ENCODE assay signal across 1 cellular context in the genomic region with DNA sequence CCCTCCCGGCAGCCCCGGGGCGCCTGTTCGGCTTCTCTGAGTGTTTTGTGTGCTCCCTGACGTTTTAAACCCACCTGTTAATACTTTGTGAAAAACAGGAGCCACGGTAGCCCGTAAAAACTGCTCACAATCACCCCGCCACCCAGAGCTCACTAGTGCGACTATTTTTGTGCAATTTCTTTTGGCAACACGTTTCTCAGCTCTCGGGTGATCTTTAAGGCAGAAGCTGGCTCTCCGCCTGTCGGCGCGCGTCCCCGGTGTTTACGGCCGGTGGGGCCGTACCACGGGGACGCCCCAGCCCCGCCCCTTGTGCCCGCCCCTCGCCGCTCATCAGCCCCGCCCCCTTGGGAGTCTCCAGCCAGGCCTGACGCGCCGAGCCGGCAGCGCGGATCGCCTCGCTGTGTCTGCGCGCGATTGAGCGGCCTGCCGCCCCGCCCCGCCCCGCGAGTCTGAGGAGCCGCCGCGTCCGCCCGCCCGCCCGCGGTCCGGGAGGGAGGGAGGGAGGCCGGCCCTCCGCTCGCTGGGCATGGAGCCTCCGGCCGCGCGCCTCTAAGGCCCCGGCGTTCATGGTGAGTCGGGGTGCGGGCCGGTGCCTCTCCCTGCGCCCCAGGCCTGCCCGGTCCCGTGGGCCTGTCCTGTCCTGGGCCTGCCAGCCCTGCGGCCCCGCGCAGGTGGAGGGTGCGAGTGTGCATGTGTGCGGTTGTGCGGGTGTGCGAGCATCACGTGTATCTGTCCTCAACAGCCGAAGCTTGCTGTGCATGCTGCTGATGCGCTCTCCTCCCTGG.
TF ChIP-seq lines count a peak whose summit lies in the region.

No MANE protein-coding gene starts in this region.

TF ChIP-seq in HepG2, 621 proteins besides CTCF, POLR2A, EP300 and RAD21 (continued from another document and continues in another):
- TF ChIP-seq, protein P1, sequence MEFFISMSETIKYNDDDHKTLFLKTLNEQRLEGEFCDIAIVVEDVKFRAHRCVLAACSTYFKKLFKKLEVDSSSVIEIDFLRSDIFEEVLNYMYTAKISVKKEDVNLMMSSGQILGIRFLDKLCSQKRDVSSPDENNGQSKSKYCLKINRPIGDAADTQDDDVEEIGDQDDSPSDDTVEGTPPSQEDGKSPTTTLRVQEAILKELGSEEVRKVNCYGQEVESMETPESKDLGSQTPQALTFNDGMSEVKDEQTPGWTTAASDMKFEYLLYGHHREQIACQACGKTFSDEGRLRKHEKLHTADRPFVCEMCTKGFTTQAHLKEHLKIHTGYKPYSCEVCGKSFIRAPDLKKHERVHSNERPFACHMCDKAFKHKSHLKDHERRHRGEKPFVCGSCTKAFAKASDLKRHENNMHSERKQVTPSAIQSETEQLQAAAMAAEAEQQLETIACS (CRISPR knock-in tag; IDR thresholded peaks at IDR 0.05): peak; percentile 74
- TF ChIP-seq ELF3 (CRISPR knock-in tag; IDR thresholded peaks at IDR 0.05): 0 out of 2 replicates have a peak, but pooled peaks have one; percentile 16
- no peak for TF ChIP-seq ZNF7 (CRISPR knock-in tag; IDR thresholded peaks at IDR 0.05)
- TF ChIP-seq POLR2G (IDR thresholded peaks at IDR 0.05; ENCODE audit: low read depth, low read length): peak; percentile 58
- TF ChIP-seq ZNF629 (CRISPR knock-in tag; conservative IDR thresholded peaks at IDR 0.05): no peak
- no peak for TF ChIP-seq SNAI1 (CRISPR knock-in tag; IDR thresholded peaks at IDR 0.05; ENCODE audit: borderline replicate concordance)
- TF ChIP-seq, protein P2, sequence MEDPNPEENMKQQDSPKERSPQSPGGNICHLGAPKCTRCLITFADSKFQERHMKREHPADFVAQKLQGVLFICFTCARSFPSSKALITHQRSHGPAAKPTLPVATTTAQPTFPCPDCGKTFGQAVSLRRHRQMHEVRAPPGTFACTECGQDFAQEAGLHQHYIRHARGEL (CRISPR knock-in tag; IDR thresholded peaks at IDR 0.05): no peak
- TF ChIP-seq KDM4B (CRISPR knock-in tag; IDR thresholded peaks at IDR 0.05): no peak
- TF ChIP-seq NR2F6 (IDR thresholded peaks at IDR 0.05): no peak
- no peak for TF ChIP-seq NR2F6 (CRISPR knock-in tag; IDR thresholded peaks at IDR 0.05)
- TF ChIP-seq, protein P3, sequence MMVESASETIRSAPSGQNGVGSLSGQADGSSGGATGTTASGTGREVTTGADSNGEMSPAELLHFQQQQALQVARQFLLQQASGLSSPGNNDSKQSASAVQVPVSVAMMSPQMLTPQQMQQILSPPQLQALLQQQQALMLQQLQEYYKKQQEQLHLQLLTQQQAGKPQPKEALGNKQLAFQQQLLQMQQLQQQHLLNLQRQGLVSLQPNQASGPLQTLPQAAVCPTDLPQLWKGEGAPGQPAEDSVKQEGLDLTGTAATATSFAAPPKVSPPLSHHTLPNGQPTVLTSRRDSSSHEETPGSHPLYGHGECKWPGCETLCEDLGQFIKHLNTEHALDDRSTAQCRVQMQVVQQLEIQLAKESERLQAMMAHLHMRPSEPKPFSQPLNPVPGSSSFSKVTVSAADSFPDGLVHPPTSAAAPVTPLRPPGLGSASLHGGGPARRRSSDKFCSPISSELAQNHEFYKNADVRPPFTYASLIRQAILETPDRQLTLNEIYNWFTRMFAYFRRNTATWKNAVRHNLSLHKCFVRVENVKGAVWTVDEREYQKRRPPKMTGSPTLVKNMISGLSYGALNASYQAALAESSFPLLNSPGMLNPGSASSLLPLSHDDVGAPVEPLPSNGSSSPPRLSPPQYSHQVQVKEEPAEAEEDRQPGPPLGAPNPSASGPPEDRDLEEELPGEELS (CRISPR knock-in tag; IDR thresholded peaks at IDR 0.05): peak; percentile 32; the same call in 1 of the 2 replicates
- TF ChIP-seq, protein P4, sequence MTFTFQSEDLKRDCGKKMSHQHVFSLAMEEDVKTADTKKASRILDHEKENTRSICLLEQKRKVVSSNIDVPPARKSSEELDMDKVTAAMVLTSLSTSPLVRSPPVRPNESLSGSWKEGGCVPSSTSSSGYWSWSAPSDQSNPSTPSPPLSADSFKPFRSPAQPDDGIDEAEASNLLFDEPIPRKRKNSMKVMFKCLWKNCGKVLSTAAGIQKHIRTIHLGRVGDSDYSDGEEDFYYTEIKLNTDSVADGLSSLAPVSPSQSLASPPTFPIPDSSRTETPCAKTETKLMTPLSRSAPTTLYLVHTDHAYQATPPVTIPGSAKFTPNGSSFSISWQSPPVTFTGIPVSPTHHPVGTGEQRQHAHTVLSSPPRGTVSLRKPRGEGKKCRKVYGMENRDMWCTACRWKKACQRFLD (CRISPR knock-in tag; IDR thresholded peaks at IDR 0.05; ENCODE audit: borderline replicate concordance): 0 out of 2 replicates have a peak, but pooled peaks have one; percentile 6
- no peak for TF ChIP-seq NFIC (IDR thresholded peaks at IDR 0.05; ENCODE audit: low read length)
- TF ChIP-seq NFE2L2 (IDR thresholded peaks at IDR 0.05; ENCODE audit: low read length): no peak
- TF ChIP-seq ZFYVE20 (CRISPR knock-in tag; IDR thresholded peaks at IDR 0.05; ENCODE audit: borderline replicate concordance, low read depth): 0 out of 2 replicates have a peak, but pooled peaks have one; percentile 35
- TF ChIP-seq ZBTB7B (CRISPR knock-in tag; IDR thresholded peaks at IDR 0.05): no peak
- TF ChIP-seq HNF4G (IDR thresholded peaks at IDR 0.05; ENCODE audit: borderline replicate concordance, low read depth, low read length): no peak
- TF ChIP-seq HNF4G (CRISPR knock-in tag; IDR thresholded peaks at IDR 0.05; ENCODE audit: borderline replicate concordance, low read depth): no peak
- TF ChIP-seq TBX3 (IDR thresholded peaks at IDR 0.05; ENCODE audit: borderline replicate concordance): no peak
- TF ChIP-seq PLRG1 (conservative IDR thresholded peaks at IDR 0.05): no peak
- TF ChIP-seq, protein P5, sequence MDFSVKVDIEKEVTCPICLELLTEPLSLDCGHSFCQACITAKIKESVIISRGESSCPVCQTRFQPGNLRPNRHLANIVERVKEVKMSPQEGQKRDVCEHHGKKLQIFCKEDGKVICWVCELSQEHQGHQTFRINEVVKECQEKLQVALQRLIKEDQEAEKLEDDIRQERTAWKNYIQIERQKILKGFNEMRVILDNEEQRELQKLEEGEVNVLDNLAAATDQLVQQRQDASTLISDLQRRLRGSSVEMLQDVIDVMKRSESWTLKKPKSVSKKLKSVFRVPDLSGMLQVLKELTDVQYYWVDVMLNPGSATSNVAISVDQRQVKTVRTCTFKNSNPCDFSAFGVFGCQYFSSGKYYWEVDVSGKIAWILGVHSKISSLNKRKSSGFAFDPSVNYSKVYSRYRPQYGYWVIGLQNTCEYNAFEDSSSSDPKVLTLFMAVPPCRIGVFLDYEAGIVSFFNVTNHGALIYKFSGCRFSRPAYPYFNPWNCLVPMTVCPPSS (IDR thresholded peaks at IDR 0.05): no peak
- peak; percentile 41; the same call in 1 of the 2 replicates for TF ChIP-seq FOXO1 (CRISPR knock-in tag; IDR thresholded peaks at IDR 0.05)
- TF ChIP-seq, protein P6, sequence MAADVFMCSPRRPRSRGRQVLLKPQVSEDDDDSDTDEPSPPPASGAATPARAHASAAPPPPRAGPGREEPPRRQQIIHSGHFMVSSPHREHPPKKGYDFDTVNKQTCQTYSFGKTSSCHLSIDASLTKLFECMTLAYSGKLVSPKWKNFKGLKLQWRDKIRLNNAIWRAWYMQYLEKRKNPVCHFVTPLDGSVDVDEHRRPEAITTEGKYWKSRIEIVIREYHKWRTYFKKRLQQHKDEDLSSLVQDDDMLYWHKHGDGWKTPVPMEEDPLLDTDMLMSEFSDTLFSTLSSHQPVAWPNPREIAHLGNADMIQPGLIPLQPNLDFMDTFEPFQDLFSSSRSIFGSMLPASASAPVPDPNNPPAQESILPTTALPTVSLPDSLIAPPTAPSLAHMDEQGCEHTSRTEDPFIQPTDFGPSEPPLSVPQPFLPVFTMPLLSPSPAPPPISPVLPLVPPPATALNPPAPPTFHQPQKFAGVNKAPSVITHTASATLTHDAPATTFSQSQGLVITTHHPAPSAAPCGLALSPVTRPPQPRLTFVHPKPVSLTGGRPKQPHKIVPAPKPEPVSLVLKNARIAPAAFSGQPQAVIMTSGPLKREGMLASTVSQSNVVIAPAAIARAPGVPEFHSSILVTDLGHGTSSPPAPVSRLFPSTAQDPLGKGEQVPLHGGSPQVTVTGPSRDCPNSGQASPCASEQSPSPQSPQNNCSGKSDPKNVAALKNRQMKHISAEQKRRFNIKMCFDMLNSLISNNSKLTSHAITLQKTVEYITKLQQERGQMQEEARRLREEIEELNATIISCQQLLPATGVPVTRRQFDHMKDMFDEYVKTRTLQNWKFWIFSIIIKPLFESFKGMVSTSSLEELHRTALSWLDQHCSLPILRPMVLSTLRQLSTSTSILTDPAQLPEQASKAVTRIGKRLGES (CRISPR knock-in tag; IDR thresholded peaks at IDR 0.05; ENCODE audit: borderline replicate concordance): no peak
- TF ChIP-seq ZNF17 (CRISPR knock-in tag; IDR thresholded peaks at IDR 0.05): no peak
- TF ChIP-seq, protein P7, sequence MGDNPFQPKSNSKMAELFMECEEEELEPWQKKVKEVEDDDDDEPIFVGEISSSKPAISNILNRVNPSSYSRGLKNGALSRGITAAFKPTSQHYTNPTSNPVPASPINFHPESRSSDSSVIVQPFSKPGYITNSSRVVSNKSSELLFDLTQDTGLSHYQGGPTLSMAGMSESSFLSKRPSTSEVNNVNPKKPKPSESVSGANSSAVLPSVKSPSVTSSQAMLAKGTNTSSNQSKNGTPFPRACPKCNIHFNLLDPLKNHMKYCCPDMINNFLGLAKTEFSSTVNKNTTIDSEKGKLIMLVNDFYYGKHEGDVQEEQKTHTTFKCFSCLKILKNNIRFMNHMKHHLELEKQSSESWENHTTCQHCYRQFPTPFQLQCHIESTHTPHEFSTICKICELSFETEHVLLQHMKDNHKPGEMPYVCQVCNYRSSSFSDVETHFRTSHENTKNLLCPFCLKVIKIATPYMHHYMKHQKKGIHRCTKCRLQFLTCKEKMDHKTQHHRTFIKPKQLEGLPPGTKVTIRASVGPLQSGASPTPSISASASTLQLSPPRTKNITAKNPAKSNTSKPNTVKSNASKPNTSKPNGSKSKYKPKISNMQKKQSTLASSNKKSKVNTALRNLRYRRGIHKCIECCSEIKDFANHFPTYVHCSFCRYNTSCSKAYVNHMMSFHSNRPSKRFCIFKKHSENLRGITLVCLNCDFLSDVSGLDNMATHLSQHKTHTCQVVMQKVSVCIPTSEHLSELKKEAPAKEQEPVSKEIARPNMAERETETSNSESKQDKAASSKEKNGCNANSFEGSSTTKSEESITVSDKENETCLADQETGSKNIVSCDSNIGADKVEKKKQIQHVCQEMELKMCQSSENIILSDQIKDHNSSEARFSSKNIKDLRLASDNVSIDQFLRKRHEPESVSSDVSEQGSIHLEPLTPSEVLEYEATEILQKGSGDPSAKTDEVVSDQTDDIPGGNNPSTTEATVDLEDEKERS (CRISPR knock-in tag; IDR thresholded peaks at IDR 0.05): no peak
- TF ChIP-seq NFKBIZ (CRISPR knock-in tag; IDR thresholded peaks at IDR 0.05): no peak; the same call in 1 of the 2 replicates
- TF ChIP-seq ZNF749 (CRISPR knock-in tag; IDR thresholded peaks at IDR 0.05; ENCODE audit: borderline replicate concordance): 0 out of 2 replicates have a peak, but pooled peaks have one; percentile 12
- TF ChIP-seq ZSCAN25 (CRISPR knock-in tag; IDR thresholded peaks at IDR 0.05): no peak; the same call in 1 of the 2 replicates
- TF ChIP-seq ZNF703 (CRISPR knock-in tag; IDR thresholded peaks at IDR 0.05; ENCODE audit: borderline replicate concordance): no peak
- TF ChIP-seq, protein P8, sequence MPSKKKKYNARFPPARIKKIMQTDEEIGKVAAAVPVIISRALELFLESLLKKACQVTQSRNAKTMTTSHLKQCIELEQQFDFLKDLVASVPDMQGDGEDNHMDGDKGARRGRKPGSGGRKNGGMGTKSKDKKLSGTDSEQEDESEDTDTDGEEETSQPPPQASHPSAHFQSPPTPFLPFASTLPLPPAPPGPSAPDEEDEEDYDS (CRISPR knock-in tag; IDR thresholded peaks at IDR 0.05): no peak; the same call in 1 of the 2 replicates
- no peak for TF ChIP-seq ZEB1 (IDR thresholded peaks at IDR 0.05; ENCODE audit: insufficient replicate concordance, low read depth)
- no peak; the same call in 1 of the 2 replicates for TF ChIP-seq ZNF556 (CRISPR knock-in tag; IDR thresholded peaks at IDR 0.05; ENCODE audit: borderline replicate concordance)
- no peak for TF ChIP-seq ZNF598 (CRISPR knock-in tag; IDR thresholded peaks at IDR 0.05; ENCODE audit: borderline replicate concordance)
- TF ChIP-seq PRPF4 (IDR thresholded peaks at IDR 0.05; ENCODE audit: low read depth, low read length, poor library complexity, severe bottlenecking): no peak
- no peak for TF ChIP-seq ATF7 (IDR thresholded peaks at IDR 0.05)
- no peak for TF ChIP-seq ATF7 (CRISPR knock-in tag; IDR thresholded peaks at IDR 0.05)
- TF ChIP-seq SATB2 (CRISPR knock-in tag; IDR thresholded peaks at IDR 0.05): peak; percentile 60; the same call in 1 of the 2 replicates
- TF ChIP-seq FIP1L1 (IDR thresholded peaks at IDR 0.05; ENCODE audit: borderline replicate concordance, insufficient read depth, low read depth, low read length): no peak
- no peak for TF ChIP-seq ZNF577 (CRISPR knock-in tag; IDR thresholded peaks at IDR 0.05; ENCODE audit: borderline replicate concordance, low read depth)
- peak; percentile 68; the same call in 1 of the 2 replicates for TF ChIP-seq MED13 (CRISPR knock-in tag; IDR thresholded peaks at IDR 0.05)
- TF ChIP-seq, protein P9, sequence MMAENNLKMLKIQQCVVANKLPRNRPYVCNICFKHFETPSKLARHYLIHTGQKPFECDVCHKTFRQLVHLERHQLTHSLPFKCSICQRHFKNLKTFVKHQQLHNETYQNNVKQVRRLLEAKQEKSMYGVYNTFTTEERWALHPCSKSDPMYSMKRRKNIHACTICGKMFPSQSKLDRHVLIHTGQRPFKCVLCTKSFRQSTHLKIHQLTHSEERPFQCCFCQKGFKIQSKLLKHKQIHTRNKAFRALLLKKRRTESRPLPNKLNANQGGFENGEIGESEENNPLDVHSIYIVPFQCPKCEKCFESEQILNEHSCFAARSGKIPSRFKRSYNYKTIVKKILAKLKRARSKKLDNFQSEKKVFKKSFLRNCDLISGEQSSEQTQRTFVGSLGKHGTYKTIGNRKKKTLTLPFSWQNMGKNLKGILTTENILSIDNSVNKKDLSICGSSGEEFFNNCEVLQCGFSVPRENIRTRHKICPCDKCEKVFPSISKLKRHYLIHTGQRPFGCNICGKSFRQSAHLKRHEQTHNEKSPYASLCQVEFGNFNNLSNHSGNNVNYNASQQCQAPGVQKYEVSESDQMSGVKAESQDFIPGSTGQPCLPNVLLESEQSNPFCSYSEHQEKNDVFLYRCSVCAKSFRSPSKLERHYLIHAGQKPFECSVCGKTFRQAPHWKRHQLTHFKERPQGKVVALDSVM (CRISPR knock-in tag; IDR thresholded peaks at IDR 0.05): peak; percentile 86
- TF ChIP-seq ERF (CRISPR knock-in tag; IDR thresholded peaks at IDR 0.05): peak; percentile 15; the same call in 1 of the 2 replicates
- no peak for TF ChIP-seq TCF12 (IDR thresholded peaks at IDR 0.05)
- 0 out of 2 replicates have a peak, but pooled peaks have one; percentile 10 for TF ChIP-seq TCF12 (CRISPR knock-in tag; IDR thresholded peaks at IDR 0.05)
- TF ChIP-seq ZNF788 (CRISPR knock-in tag; IDR thresholded peaks at IDR 0.05; ENCODE audit: borderline replicate concordance): no peak
- no peak; the same call in 1 of the 2 replicates for TF ChIP-seq ZNF263 (CRISPR knock-in tag; IDR thresholded peaks at IDR 0.05)
- no peak for TF ChIP-seq SP1 (IDR thresholded peaks at IDR 0.05)
- peak; percentile 92 for TF ChIP-seq SP1 (CRISPR knock-in tag; IDR thresholded peaks at IDR 0.05)
- TF ChIP-seq ZNF460 (CRISPR knock-in tag; IDR thresholded peaks at IDR 0.05; ENCODE audit: borderline replicate concordance): no peak
- no peak for TF ChIP-seq TBX2 (CRISPR knock-in tag; IDR thresholded peaks at IDR 0.05; ENCODE audit: borderline replicate concordance)
- TF ChIP-seq FOXK1 (CRISPR knock-in tag; IDR thresholded peaks at IDR 0.05; ENCODE audit: borderline replicate concordance, low read depth): peak; percentile 71; the same call in 1 of the 2 replicates
